In genomic region chr14:28766505-28767238, GRCh38 we compare ENCODE assay signal across 9 cellular contexts. TPM values are rescaled to one million over a fixed set of nuclear protein-coding genes. Genes with fewer than 3 reads are reported as not detected.
DNase-seq lines count a peak whose midpoint lies in the region; ATAC-seq and TF ChIP-seq lines count a peak whose summit lies in the region.
"Had no signal": no experiment of that assay in that cellular context is flagged by ENCODE, and none has a peak within 500 bp of the region (broad histone marks: within the 10 kb centered on the region; RNA-seq: fewer than 3 reads in every experiment).

Gene FOXG1 (plus strand): TSS chr14:28766787. CDS start chr14:28767280, 493 bp downstream.

- H4K20me1 ChIP-seq in OCI-LY7 (ENCODE audit: insufficient read depth, low read length) = no peaks in the 10 kb centered on the region

- no peak within 1 kb of the TSS for H2AFZ ChIP-seq in OCI-LY7 (ENCODE audit: low read length)

- H3K4me1 ChIP-seq in HUES48 (ENCODE audit: control insufficient read depth, insufficient read depth, low read length) = peaks cover 14% of the 10 kb centered on the region; the same call in 1 of the 2 replicates
- H3K4me1 ChIP-seq in iPS-15b (ENCODE audit: control insufficient read depth, insufficient read depth, low read length) = peaks cover 5% of the 10 kb centered on the region
- H3K4me1 ChIP-seq in OCI-LY7 (ENCODE audit: insufficient read depth, low read length, poor library complexity, severe bottlenecking) = no peaks in the 10 kb centered on the region

- no peaks in the 10 kb centered on the region for H3K79me2 ChIP-seq in OCI-LY7 (ENCODE audit: insufficient read depth, low read depth, low read length)

- POLR2A ChIA-PET in OCI-LY7 (lab: Charles Lee) = interaction anchor here (0.7 kb wide), 1 partner anchor 16 kb away, joined by 4 read pairs; no protein-coding TSS in a partner anchor

- no peak for TF ChIP-seq CTCF in WERI-Rb-1 (IDR thresholded peaks at IDR 0.05; ENCODE audit: low read depth, low read length)
- TF ChIP-seq CTCF in OCI-LY7 (conservative IDR thresholded peaks at IDR 0.05; ENCODE audit: low read length) = no peak

- no peaks in the 10 kb centered on the region for H3K9me2 ChIP-seq in OCI-LY7 (ENCODE audit: insufficient read depth, low read length)

- CTCF ChIA-PET in OCI-LY7 (lab: Charles Lee; ENCODE audit: unreplicated experiment) = no interaction called here

- DNase-seq in EH (ENCODE audit: low read depth) (peak; percentile 47), WERI-Rb-1 (no peak), superior temporal gyrus (ENCODE audit: extremely low spot score) (peak; percentile 82), OCI-LY7 (ENCODE audit: low spot score) (no peak)

- no peak within 1 kb of the TSS for H3K27ac ChIP-seq in HUES48 (ENCODE audit: low read depth, low read length)
- H3K27ac ChIP-seq in WERI-Rb-1 = no peak within 1 kb of the TSS
- no peak within 1 kb of the TSS for H3K27ac ChIP-seq in OCI-LY7 (ENCODE audit: low read depth, low read length, poor library complexity, severe bottlenecking)

- H3K9me3 ChIP-seq in HUES48 (ENCODE audit: control insufficient read depth, insufficient read depth, low read length) (no peaks in the 10 kb centered on the region), WERI-Rb-1 (ENCODE audit: severe bottlenecking) (peaks cover 5% of the 10 kb centered on the region), iPS-15b (ENCODE audit: control insufficient read depth, insufficient read depth, low read length) (no peaks in the 10 kb centered on the region), OCI-LY7 (ENCODE audit: low read length) (no peaks in the 10 kb centered on the region)

- H3K4me2 ChIP-seq in OCI-LY7 (ENCODE audit: low read length) = no peak within 1 kb of the TSS

- no peak within 1 kb of the TSS for H3K9ac ChIP-seq in HUES48 (ENCODE audit: low read depth, low read length)
- H3K9ac ChIP-seq in iPS-15b (ENCODE audit: low read depth, low read length) = no peak within 1 kb of the TSS

- H3K4me3 ChIP-seq in HUES48 (ENCODE audit: low read depth, low read length) = peak within 1 kb of the TSS; percentile 68
- peak within 1 kb of the TSS; percentile 35 for H3K4me3 ChIP-seq in WERI-Rb-1 (ENCODE audit: low read depth, low read length)
- peak within 1 kb of the TSS; percentile 56 for H3K4me3 ChIP-seq in iPS-15b (ENCODE audit: low read depth, low read length)
- H3K4me3 ChIP-seq in OCI-LY7 (ENCODE audit: low read depth, low read length, poor library complexity, severe bottlenecking) = no peak within 1 kb of the TSS

- H3K36me3 ChIP-seq in HUES48 (ENCODE audit: control insufficient read depth, insufficient read depth, low read length) (no peaks in the 10 kb centered on the region), WERI-Rb-1 (no peaks in the 10 kb centered on the region), iPS-15b (ENCODE audit: control insufficient read depth, insufficient read depth, low read length) (no peaks in the 10 kb centered on the region), OCI-LY7 (ENCODE audit: insufficient read depth, low read length) (no peaks in the 10 kb centered on the region)

- ATAC-seq in GM19452 (IDR thresholded peaks at IDR 0.05; ENCODE audit: unreplicated experiment) (no peak), HG03280 (IDR thresholded peaks at IDR 0.05; ENCODE audit: unreplicated experiment) (no peak)

- H3K27me3 ChIP-seq in HUES48 (ENCODE audit: control insufficient read depth, insufficient read depth, low read length) = peaks cover 94% of the 10 kb centered on the region
- no peaks in the 10 kb centered on the region for H3K27me3 ChIP-seq in WERI-Rb-1 (ENCODE audit: insufficient read depth, low read depth, severe bottlenecking)
- peaks cover 86% of the 10 kb centered on the region for H3K27me3 ChIP-seq in iPS-15b (ENCODE audit: control insufficient read depth, insufficient read depth, low read length)

- intact Hi-C loops in OCI-LY7 (cut with micrococcal nuclease; ENCODE audit: unreplicated experiment) = no loop called here

- BruUV-seq in OCI-LY7 (replicated peaks; lab: Mats Ljungman, UMichigan) = no TSS peak

RNA-seq across cellular contexts. Expression of gene FOXG1, which starts in this region (rescaled TPM):
- total RNA-seq in OCI-LY7 (2014; rRNA removed; shearing (Covaris generic)) = not detected in 2 replicates
- not detected in 2 replicates for total RNA-seq in OCI-LY7 (2022)
- total RNA-seq: liver had no signal

Comparison
In these comparisons a context has a peak if more than half of its experiments do, and no peak if none do; other contexts are left out.
1. DNase-seq: peak in EH (single experiment) and superior temporal gyrus (single experiment); none in WERI-Rb-1 (single experiment) and OCI-LY7 (single experiment).